ENCODE assay signal across 8 cellular contexts in genomic region chr5:79613571-79613970, GRCh38. TPM values are rescaled to one million over a fixed set of nuclear protein-coding genes. Genes with fewer than 3 reads are reported as not detected.
A peak's percentile ranks its signal among the peaks of the same experiment; 100 is the strongest.
DNase-seq lines count a peak whose midpoint lies in the region; ATAC-seq and TF ChIP-seq lines count a peak whose summit lies in the region.

No MANE protein-coding gene starts in this region.

- no peaks in the 10 kb centered on the region for H3K27me3 ChIP-seq in RWPE2 (ENCODE audit: insufficient read depth, poor library complexity, severe bottlenecking)

- H3K36me3 ChIP-seq in RWPE2 (ENCODE audit: low read depth), result peaks cover 38% of the 10 kb centered on the region

- TF ChIP-seq CTCF in GM12864 (IDR thresholded peaks at IDR 0.05; ENCODE audit: low read depth, low read length, missing control alignments) (no peak), RWPE2 (IDR thresholded peaks at IDR 0.05; ENCODE audit: poor library complexity, severe bottlenecking) (no peak), fibroblast of mammary gland (conservative IDR thresholded peaks at IDR 0.05; ENCODE audit: control insufficient read depth, insufficient read depth, low read depth, low read length) (no peak)

- ATAC-seq in RWPE2 (ENCODE audit: low read depth), result no peak
- no peak for ATAC-seq in GM21381 (IDR thresholded peaks at IDR 0.05; ENCODE audit: unreplicated experiment)
- ATAC-seq in GM21515 (IDR thresholded peaks at IDR 0.05; ENCODE audit: unreplicated experiment), result no peak

- peaks cover 7% of the 10 kb centered on the region for H3K4me1 ChIP-seq in RWPE2 (ENCODE audit: insufficient read depth, poor library complexity, severe bottlenecking)

- peaks cover 3% of the 10 kb centered on the region for H3K9me3 ChIP-seq in RWPE2 (ENCODE audit: severe bottlenecking)

- in situ Hi-C loops in KBM-7 (cut with MboI; ENCODE audit: low pct_unique_long_range_greater_than_20kb, low sequenced_read_pairs), result no loop called here

- H3K27ac ChIP-seq in RWPE2 (ENCODE audit: poor library complexity, severe bottlenecking), result peak overlapping the region; percentile 70

- H3K4me3 ChIP-seq in GM12864 (ENCODE audit: low read depth, low read length) (peak overlapping the region; percentile 86), RWPE2 (ENCODE audit: severe bottlenecking) (peak overlapping the region; percentile 96), fibroblast of mammary gland (ENCODE audit: control insufficient read depth, low read depth, low read length) (peak overlapping the region; percentile 82)

- DNase-seq in GM12864 (ENCODE audit: low read depth) (no peak), RWPE2 (ENCODE audit: low spot score) (no peak), fibroblast of mammary gland (ENCODE audit: low read depth) (no peak), renal cortical epithelial cell (ENCODE audit: low read depth) (peak; percentile 19), KBM-7 (no peak), SHP77 treated with DMSO at 0.1 percent for 48 hours (lab: John Stamatoyannopoulos, UW) (no peak)

RNA-seq across cellular contexts. Expression of gene TENT2, which starts 1.3 kb away (rescaled TPM):
- total RNA-seq in renal cortical epithelial cell, result 42.2 and 55.1 TPM in 2 replicates
